8 cellular contexts compared by ENCODE assay signal in the genomic region with DNA sequence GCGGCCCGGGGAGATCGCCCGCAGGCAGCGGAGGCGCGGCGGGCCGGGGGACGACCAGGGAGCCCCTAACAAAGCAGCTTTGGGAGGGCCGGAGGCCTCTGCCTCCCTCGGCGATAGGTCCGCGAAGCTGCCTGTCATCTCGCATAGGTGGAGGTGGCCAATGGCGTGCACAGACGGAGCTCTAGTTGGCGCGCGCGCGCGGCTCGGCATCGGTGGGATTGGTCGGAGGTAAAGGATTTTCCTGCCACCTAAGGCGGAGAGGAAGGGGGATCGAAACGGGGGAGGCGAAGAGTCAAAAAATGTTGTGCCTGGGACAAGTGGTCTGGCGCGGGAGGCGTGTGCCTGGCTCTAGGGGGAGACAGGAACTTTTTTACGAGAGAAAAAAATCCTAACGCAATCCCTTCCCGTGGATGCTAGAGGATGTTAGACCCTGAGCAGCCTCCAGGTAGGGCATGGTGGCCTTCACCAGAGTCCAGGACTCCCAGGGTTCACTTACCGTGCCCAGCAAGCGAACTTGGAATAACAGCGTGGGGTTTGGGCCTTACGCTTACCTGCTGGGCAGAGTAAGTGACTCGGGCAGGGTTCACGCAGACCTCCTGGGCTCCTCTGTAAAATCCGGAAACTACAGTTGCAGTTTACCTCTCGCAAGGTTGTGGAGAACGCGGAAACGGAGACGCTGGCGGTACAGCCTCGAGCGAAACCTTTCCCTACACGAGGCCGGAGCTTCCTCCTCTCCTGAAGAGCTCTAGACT.
DNase-seq lines count a peak whose midpoint lies in the region; ATAC-seq and TF ChIP-seq lines count a peak whose summit lies in the region.

No MANE protein-coding gene starts in this region.

- intact Hi-C loops in Calu3 (cut with micrococcal nuclease; ENCODE audit: unreplicated experiment) (loop anchor here (5.0 kb wide), 1 partner anchor 207 kb away; no protein-coding TSS in a partner anchor), ovary (cut with DNase I) (no loop called here)

- H3K36me3 Mint-ChIP-seq in Calu3 (ENCODE audit: insufficient read depth, unreplicated experiment): peaks cover 28% of the 10 kb centered on the region

- no peaks in the 10 kb centered on the region for H3K9me3 Mint-ChIP-seq in Calu3 (ENCODE audit: low read depth, unreplicated experiment)

- H3K27me3 ChIP-seq in SJCRH30 (no peaks in the 10 kb centered on the region; the same call in 1 of the 2 replicates), ovary (no peaks in the 10 kb centered on the region), thoracic aorta (replicated peaks; ENCODE audit: insufficient read depth) (no peaks in the 10 kb centered on the region)

- no peaks in the 10 kb centered on the region for H3K27me3 Mint-ChIP-seq in Calu3 (ENCODE audit: unreplicated experiment)

- WGBS in ovary, 3 donors: 1 to 2% (median 2%) methylated on average over 39 to 54 of the region's 54 CpGs

- H3K4me1 ChIP-seq in SJCRH30 (no peaks in the 10 kb centered on the region), ovary (ENCODE audit: insufficient read depth) (peaks cover 6% of the 10 kb centered on the region), thoracic aorta (ENCODE audit: control insufficient read depth in 1 of 2, low read depth in 2 of 2) (peaks cover 0 to 24% of the 10 kb centered on the region in 2 donors)

- ATAC-seq in GM21526 (IDR thresholded peaks at IDR 0.05; ENCODE audit: low FRiP score, unreplicated experiment): peak; percentile 83
- no peak for ATAC-seq in thoracic aorta (ENCODE audit: insufficient number of reproducible peaks, low FRiP score, low read depth)

- no peaks in the 10 kb centered on the region for H3K36me3 ChIP-seq in SJCRH30
- no peaks in the 10 kb centered on the region for H3K36me3 ChIP-seq in ovary
- H3K36me3 ChIP-seq in thoracic aorta: no peaks in the 10 kb centered on the region

- peak overlapping the region; percentile 81 for H3K4me3 Mint-ChIP-seq in Calu3 (ENCODE audit: low read depth, unreplicated experiment)

- peaks cover 31% of the 10 kb centered on the region for H3K4me1 Mint-ChIP-seq in Calu3 (ENCODE audit: low read depth, unreplicated experiment)

- no peaks in the 10 kb centered on the region for H3K9me3 ChIP-seq in SJCRH30 (replicated peaks)
- no peaks in the 10 kb centered on the region for H3K9me3 ChIP-seq in ovary
- H3K9me3 ChIP-seq in thoracic aorta: no peaks in the 10 kb centered on the region

- TF ChIP-seq EP300 in ovary (IDR thresholded peaks at IDR 0.05): no peak

- H3K27ac ChIP-seq in SJCRH30 (peak overlapping the region; percentile 36; the same call in 1 of the 2 replicates), ovary (no peak overlapping the region), thoracic aorta (no peak overlapping the region)

- BruUV-seq in Calu3 (replicated peaks; lab: Mats Ljungman, UMichigan): TSS peak; percentile 71

- TF ChIP-seq CTCF in Calu3 (IDR thresholded peaks at IDR 0.05; ENCODE audit: unreplicated experiment): no peak
- TF ChIP-seq CTCF in ovary (IDR thresholded peaks at IDR 0.05): no peak
- no peak for TF ChIP-seq CTCF in thoracic aorta (IDR thresholded peaks at IDR 0.05)

- peak overlapping the region; percentile 91 for H3K27ac Mint-ChIP-seq in Calu3 (ENCODE audit: unreplicated experiment)

- DNase-seq in Calu3 (peak; percentile 94), SJCRH30 (peak; percentile 93 to 94), globus pallidus (ENCODE audit: low spot score) (peak; percentile 92), ovary (peak; percentile 75 to 96 (median 88)), thoracic aorta (ENCODE audit: low spot score) (peak; percentile 28)
- DNase-seq in Jurkat, Clone E6-1 (ENCODE audit: low read depth, low spot score): peak; percentile 97
- peak; percentile 97 for DNase-seq in activated naive CD4-positive, alpha-beta T cell treated with anti-CD3 and anti-CD28 coated beads, Interleukin-2, amount 50 U/mL, for 16 hours

- CTCF ChIA-PET in Calu3 (lab: Charles Lee): interaction anchor here (0.6 to 1.7 kb wide), 7 partner anchors 15 to 599 kb away, joined by 3 to 6 read pairs (median 5); no protein-coding TSS in a partner anchor

- H3K4me3 ChIP-seq in Jurkat, Clone E6-1 (ENCODE audit: low read length): peak overlapping the region; percentile 98
- peak overlapping the region; percentile 72 for H3K4me3 ChIP-seq in SJCRH30
- peak overlapping the region; percentile 39 for H3K4me3 ChIP-seq in ovary
- peak overlapping the region; percentile 68 for H3K4me3 ChIP-seq in thoracic aorta

- TF ChIP-seq POLR2A in ovary (IDR thresholded peaks at IDR 0.05): no peak

Comparison
In these comparisons a context has a peak if more than half of its experiments do, and no peak if none do; other contexts are left out.
1. DNase-seq: peak in every context shown above with its lines; median percentile 97 in Jurkat, Clone E6-1; 97 in activated naive CD4-positive, alpha-beta T cell treated with anti-CD3 and anti-CD28 coated beads, Interleukin-2, amount 50 U/mL, for 16 hours; 94 in Calu3; 94 in SJCRH30; 92 in globus pallidus; 88 in ovary; 28 in thoracic aorta.
2. H3K4me3 ChIP-seq: peak in every context shown above with its lines; median percentile 98 in Jurkat, Clone E6-1; 72 in SJCRH30; 68 in thoracic aorta; 39 in ovary.